ENCODE assay signal across 35 cellular contexts in the genomic region with DNA sequence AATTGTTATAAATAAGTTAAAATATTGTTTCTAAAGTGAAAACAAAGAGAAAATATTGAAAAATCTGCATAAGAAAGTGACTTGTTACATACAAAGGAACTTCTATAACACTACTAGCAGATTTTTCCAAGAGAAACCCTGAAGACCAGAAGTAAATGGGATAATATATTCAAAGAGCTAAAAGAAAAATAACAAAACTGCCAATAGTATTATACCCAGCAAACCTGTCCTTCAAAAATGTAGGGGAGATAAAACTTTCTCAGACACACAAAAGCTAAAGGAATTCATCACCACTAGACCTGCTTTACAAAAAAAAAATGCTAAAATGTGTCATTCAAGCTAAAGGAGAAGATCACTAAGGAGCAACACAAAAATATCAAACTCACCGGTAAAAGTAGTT.
"Had no signal": no experiment of that assay in that cellular context is flagged by ENCODE, and none has a peak within 500 bp of the region (broad histone marks: within the 10 kb centered on the region; RNA-seq: fewer than 3 reads in every experiment).

No MANE protein-coding gene starts in this region.

- H3K27me3 ChIP-seq: MG63 had no signal

- DNase-seq: Karpas-422, Kasumi-1, MG63, MM.1S, MV-4-11, NCI-H1048, NCI-H1092, NCI-H1092 treated with DMSO at 0.1 percent for 48 hours, NCI-H1105, NCI-H1105 treated with DMSO at 0.1 percent for 48 hours, NCI-H1417, NCI-H1417 treated with DMSO at 0.1 percent for 48 hours, NCI-H1436, NCI-H1436 treated with DMSO at 0.1 percent for 48 hours, NCI-H146, NCI-H1694, NCI-H1694 treated with DMSO at 0.1 percent for 48 hours, NCI-H187, NCI-H187 treated with DMSO at 0.1 percent for 48 hours, NCI-H1930, NCI-H2029, NCI-H2029 treated with DMSO at 0.1 percent for 48 hours, NCI-H2081, NCI-H2081 treated with DMSO at 0.1 percent for 48 hours, NCI-H2107, NCI-H2171, NCI-H2171 treated with DMSO at 0.1 percent for 48 hours, NCI-H2227 treated with DMSO at 0.1 percent for 48 hours, NCI-H226, NCI-H345, NCI-H446, NCI-H446 treated with DMSO at 0.1 percent for 48 hours, NCI-H510A, NCI-H510A treated with DMSO at 0.1 percent for 48 hours, NCI-H524 had no signal

- H3K4me3 ChIP-seq: MG63 had no signal

- H3K36me3 ChIP-seq: MG63 had no signal
